In the genomic region with DNA sequence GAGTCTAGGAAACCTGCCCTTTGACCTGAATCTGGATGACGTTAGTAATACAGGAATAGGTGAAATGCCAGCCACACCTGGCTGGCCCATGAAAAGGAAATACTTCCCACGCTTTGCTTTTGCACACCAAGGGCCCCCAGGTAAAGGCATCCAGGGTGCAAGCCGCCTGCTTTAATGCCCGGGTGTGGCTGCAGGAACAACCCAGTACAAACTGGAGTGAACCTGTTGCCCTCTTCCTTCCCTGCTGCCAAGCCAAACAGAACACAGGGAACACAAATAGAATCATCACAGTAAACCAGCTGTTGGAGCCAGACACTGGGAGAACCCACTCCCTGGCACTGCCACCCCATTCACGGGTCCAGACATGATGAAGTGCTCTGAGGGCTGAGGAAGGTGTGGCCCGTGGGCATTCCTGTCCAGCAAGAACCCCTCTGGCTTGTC, we compare ENCODE assay signal across 11 cellular contexts. TPM values are rescaled to one million over a fixed set of nuclear protein-coding genes. Genes with fewer than 3 reads are reported as not detected.
DNase-seq lines count a peak whose midpoint lies in the region; TF ChIP-seq lines count a peak whose summit lies in the region.
"Had no signal": no experiment of that assay in that cellular context is flagged by ENCODE, and none has a peak within 500 bp of the region (broad histone marks: within the 10 kb centered on the region; RNA-seq: fewer than 3 reads in every experiment).

No MANE protein-coding gene starts in this region.

- no peaks in the 10 kb centered on the region for H3K79me2 ChIP-seq in OCI-LY7 (ENCODE audit: insufficient read depth, low read depth, low read length)

- peak overlapping the region in 2 of 3 donors; percentile 0 to 17 for H3K4me3 ChIP-seq in breast epithelium
- H3K4me3 ChIP-seq in liver (ENCODE audit: low read depth in 1 of 3, low read length in 3 of 3) = no peak overlapping the region
- H3K4me3 ChIP-seq in skin epidermis = no peak overlapping the region
- H3K4me3 ChIP-seq in OCI-LY7 (ENCODE audit: low read depth, low read length, poor library complexity, severe bottlenecking) = no peak overlapping the region
- H3K4me3 ChIP-seq: adrenal gland had no signal

- H3K9ac ChIP-seq in liver (ENCODE audit: low read depth in 1 of 2, low read length in 2 of 2) = peak overlapping the region in 1 of 2 donors; percentile 18

- TF ChIP-seq POLR2A in breast epithelium (IDR thresholded peaks at IDR 0.05) = no peak

- no peaks in the 10 kb centered on the region for H3K36me3 ChIP-seq in breast epithelium
- H3K36me3 ChIP-seq in liver (ENCODE audit: control insufficient read depth in 4 of 4, insufficient read depth in 3 of 4, low read depth in 1 of 4, low read length in 3 of 4) = no peaks in the 10 kb centered on the region
- no peaks in the 10 kb centered on the region for H3K36me3 ChIP-seq in OCI-LY7 (ENCODE audit: insufficient read depth, low read length)
- H3K36me3 ChIP-seq: adrenal gland had no signal

- 29% methylated on average over 6 of the region's 6 CpGs for WGBS in liver

- H3K4me2 ChIP-seq in OCI-LY7 (ENCODE audit: low read length) = no peak overlapping the region

- BruUV-seq in OCI-LY7 (replicated peaks; lab: Mats Ljungman, UMichigan) = no TSS peak

- H3K9me3 ChIP-seq in breast epithelium (no peaks in the 10 kb centered on the region), liver (ENCODE audit: control insufficient read depth in 4 of 4, low read length in 3 of 4) (no peaks in the 10 kb centered on the region), OCI-LY7 (ENCODE audit: low read length) (no peaks in the 10 kb centered on the region)
- H3K9me3 ChIP-seq: adrenal gland had no signal

- no peaks in the 10 kb centered on the region for H4K20me1 ChIP-seq in OCI-LY7 (ENCODE audit: insufficient read depth, low read length)

- peak; percentile 78 for DNase-seq in LHCN-M2 (ENCODE audit: low read depth)
- peak; percentile 78 to 81 for DNase-seq in breast epithelium (ENCODE audit: low spot score in 2 of 2)
- DNase-seq in NCI-H187 treated with DMSO at 0.1 percent for 48 hours (lab: John Stamatoyannopoulos, UW) = no peak
- no peak for DNase-seq in cerebellar cortex (ENCODE audit: low spot score)
- DNase-seq in hepatic stellate cell (ENCODE audit: low spot score) = no peak
- DNase-seq in OCI-LY7 (ENCODE audit: low spot score) = no peak
- DNase-seq: adrenal gland, midbrain, NCI-H1048 had no signal

- H3K4me1 ChIP-seq in breast epithelium (peaks cover 0 to 6% of the 10 kb centered on the region in 2 donors), liver (ENCODE audit: control insufficient read depth in 4 of 4, insufficient read depth in 4 of 4, low read length in 3 of 4) (peaks cover 13 to 37% (median 26%) of the 10 kb centered on the region in 4 donors), OCI-LY7 (ENCODE audit: insufficient read depth, low read length, poor library complexity, severe bottlenecking) (peaks cover 61% of the 10 kb centered on the region)

- H3K27me3 ChIP-seq in breast epithelium = no peaks in the 10 kb centered on the region
- H3K27me3 ChIP-seq in liver (ENCODE audit: control insufficient read depth in 4 of 4, insufficient read depth in 4 of 4, low read length in 3 of 4) = no peaks in the 10 kb centered on the region
- H3K27me3 ChIP-seq: adrenal gland had no signal

- CTCF ChIA-PET in OCI-LY7 (lab: Charles Lee; ENCODE audit: unreplicated experiment) = no interaction called here

- no peak overlapping the region for H2AFZ ChIP-seq in OCI-LY7 (ENCODE audit: low read length)

- H3K9me2 ChIP-seq in OCI-LY7 (ENCODE audit: insufficient read depth, low read length) = no peaks in the 10 kb centered on the region

- POLR2A ChIA-PET in OCI-LY7 (lab: Charles Lee) = no interaction called here

- intact Hi-C loops in breast epithelium (cut with DNase I; ENCODE audit: low total_unique reads) (no loop called here), OCI-LY7 (cut with micrococcal nuclease; ENCODE audit: unreplicated experiment) (no loop called here)

- TF ChIP-seq CTCF in breast epithelium (IDR thresholded peaks at IDR 0.05) (no peak), liver (IDR thresholded peaks at IDR 0.05; ENCODE audit: low read depth, low read length, missing input control) (no peak), OCI-LY7 (conservative IDR thresholded peaks at IDR 0.05; ENCODE audit: low read length) (no peak)

- TF ChIP-seq RAD21 in liver (IDR thresholded peaks at IDR 0.05) = peak; percentile 52 to 62

- H3K27ac ChIP-seq in breast epithelium = peak overlapping the region; percentile 85 to 91
- peak overlapping the region; percentile 23 to 72 for H3K27ac ChIP-seq in liver (ENCODE audit: low read depth in 1 of 2, low read length in 2 of 2)
- H3K27ac ChIP-seq in skin epidermis = peak overlapping the region in 17 of 21 experiments; percentile 22 to 98 (median 68)
- no peak overlapping the region for H3K27ac ChIP-seq in OCI-LY7 (ENCODE audit: low read depth, low read length, poor library complexity, severe bottlenecking)
- H3K27ac ChIP-seq: adrenal gland had no signal

TF ChIP-seq in liver, 16 proteins besides CTCF, POLR2A, EP300 and RAD21:
- TF ChIP-seq, protein P1, sequence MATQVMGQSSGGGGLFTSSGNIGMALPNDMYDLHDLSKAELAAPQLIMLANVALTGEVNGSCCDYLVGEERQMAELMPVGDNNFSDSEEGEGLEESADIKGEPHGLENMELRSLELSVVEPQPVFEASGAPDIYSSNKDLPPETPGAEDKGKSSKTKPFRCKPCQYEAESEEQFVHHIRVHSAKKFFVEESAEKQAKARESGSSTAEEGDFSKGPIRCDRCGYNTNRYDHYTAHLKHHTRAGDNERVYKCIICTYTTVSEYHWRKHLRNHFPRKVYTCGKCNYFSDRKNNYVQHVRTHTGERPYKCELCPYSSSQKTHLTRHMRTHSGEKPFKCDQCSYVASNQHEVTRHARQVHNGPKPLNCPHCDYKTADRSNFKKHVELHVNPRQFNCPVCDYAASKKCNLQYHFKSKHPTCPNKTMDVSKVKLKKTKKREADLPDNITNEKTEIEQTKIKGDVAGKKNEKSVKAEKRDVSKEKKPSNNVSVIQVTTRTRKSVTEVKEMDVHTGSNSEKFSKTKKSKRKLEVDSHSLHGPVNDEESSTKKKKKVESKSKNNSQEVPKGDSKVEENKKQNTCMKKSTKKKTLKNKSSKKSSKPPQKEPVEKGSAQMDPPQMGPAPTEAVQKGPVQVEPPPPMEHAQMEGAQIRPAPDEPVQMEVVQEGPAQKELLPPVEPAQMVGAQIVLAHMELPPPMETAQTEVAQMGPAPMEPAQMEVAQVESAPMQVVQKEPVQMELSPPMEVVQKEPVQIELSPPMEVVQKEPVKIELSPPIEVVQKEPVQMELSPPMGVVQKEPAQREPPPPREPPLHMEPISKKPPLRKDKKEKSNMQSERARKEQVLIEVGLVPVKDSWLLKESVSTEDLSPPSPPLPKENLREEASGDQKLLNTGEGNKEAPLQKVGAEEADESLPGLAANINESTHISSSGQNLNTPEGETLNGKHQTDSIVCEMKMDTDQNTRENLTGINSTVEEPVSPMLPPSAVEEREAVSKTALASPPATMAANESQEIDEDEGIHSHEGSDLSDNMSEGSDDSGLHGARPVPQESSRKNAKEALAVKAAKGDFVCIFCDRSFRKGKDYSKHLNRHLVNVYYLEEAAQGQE (IDR thresholded peaks at IDR 0.05) = peak; percentile 66
- TF ChIP-seq, protein P2, sequence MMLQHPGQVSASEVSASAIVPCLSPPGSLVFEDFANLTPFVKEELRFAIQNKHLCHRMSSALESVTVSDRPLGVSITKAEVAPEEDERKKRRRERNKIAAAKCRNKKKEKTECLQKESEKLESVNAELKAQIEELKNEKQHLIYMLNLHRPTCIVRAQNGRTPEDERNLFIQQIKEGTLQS (IDR thresholded peaks at IDR 0.05) = no peak
- TF ChIP-seq FOXA2 (IDR thresholded peaks at IDR 0.05) = peak; percentile 74
- peak; percentile 28 to 70 for TF ChIP-seq JUND (IDR thresholded peaks at IDR 0.05)
- peak; percentile 51 for TF ChIP-seq FOXA1 (IDR thresholded peaks at IDR 0.05)
- peak in 1 of 2 donors; percentile 49 for TF ChIP-seq GABPA (IDR thresholded peaks at IDR 0.05 in 1 of 2, conservative IDR thresholded peaks at IDR 0.05 in 1 of 2)
- peak; percentile 57 for TF ChIP-seq NR2F2 (IDR thresholded peaks at IDR 0.05)
- no peak for TF ChIP-seq EGR1 (IDR thresholded peaks at IDR 0.05; ENCODE audit: low read depth in 2 of 2)
- TF ChIP-seq, protein P3, sequence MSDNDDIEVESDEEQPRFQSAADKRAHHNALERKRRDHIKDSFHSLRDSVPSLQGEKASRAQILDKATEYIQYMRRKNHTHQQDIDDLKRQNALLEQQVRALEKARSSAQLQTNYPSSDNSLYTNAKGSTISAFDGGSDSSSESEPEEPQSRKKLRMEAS (IDR thresholded peaks at IDR 0.05) = peak; percentile 96
- TF ChIP-seq TAF1 (conservative IDR thresholded peaks at IDR 0.05) = no peak
- TF ChIP-seq SP1 (IDR thresholded peaks at IDR 0.05) = peak; percentile 85
- TF ChIP-seq HNF4G (IDR thresholded peaks at IDR 0.05) = no peak
- peak; percentile 89 for TF ChIP-seq YY1 (IDR thresholded peaks at IDR 0.05)
- peak; percentile 66 to 77 for TF ChIP-seq HNF4A (conservative IDR thresholded peaks at IDR 0.05)
- peak; percentile 90 to 93 for TF ChIP-seq RXRA (IDR thresholded peaks at IDR 0.05)
- TF ChIP-seq, protein P4, sequence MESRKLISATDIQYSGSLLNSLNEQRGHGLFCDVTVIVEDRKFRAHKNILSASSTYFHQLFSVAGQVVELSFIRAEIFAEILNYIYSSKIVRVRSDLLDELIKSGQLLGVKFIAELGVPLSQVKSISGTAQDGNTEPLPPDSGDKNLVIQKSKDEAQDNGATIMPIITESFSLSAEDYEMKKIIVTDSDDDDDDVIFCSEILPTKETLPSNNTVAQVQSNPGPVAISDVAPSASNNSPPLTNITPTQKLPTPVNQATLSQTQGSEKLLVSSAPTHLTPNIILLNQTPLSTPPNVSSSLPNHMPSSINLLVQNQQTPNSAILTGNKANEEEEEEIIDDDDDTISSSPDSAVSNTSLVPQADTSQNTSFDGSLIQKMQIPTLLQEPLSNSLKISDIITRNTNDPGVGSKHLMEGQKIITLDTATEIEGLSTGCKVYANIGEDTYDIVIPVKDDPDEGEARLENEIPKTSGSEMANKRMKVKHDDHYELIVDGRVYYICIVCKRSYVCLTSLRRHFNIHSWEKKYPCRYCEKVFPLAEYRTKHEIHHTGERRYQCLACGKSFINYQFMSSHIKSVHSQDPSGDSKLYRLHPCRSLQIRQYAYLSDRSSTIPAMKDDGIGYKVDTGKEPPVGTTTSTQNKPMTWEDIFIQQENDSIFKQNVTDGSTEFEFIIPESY (IDR thresholded peaks at IDR 0.05) = peak; percentile 88

RNA-seq across cellular contexts. Expression of a gene that starts 24.2 kb away (rescaled TPM):
- total RNA-seq in LHCN-M2 (2014; rRNA removed) (5.6 and 8.9 TPM in 2 replicates), breast epithelium (100 to 1,000 TPM; 398 to 629 (median 549) TPM), liver (10 to 100 TPM; 18.9 to 21.2 TPM), OCI-LY7 (2022) (3.3 and 4.6 TPM in 2 replicates)
- 0.58 TPM for polyA plus RNA-seq in LHCN-M2 (2012)
- 10 to 100 TPM; 13.2 to 82.7 TPM for polyA plus RNA-seq in liver
- 12.4 and 16.9 TPM in 2 replicates for total RNA-seq in OCI-LY7 (2014; rRNA removed; shearing (Covaris generic))

Comparison
In these comparisons a context has a peak if more than half of its experiments do, and no peak if none do; other contexts are left out.
1. DNase-seq: peak in LHCN-M2 (single experiment) and breast epithelium (2 of 2); none in NCI-H187 treated with DMSO at 0.1 percent for 48 hours (single experiment), cerebellar cortex (single experiment), hepatic stellate cell (single experiment) and OCI-LY7 (single experiment).
2. H3K4me3 ChIP-seq: peak in breast epithelium (2 of 3); none in liver (0 of 3), skin epidermis (0 of 7) and OCI-LY7 (single experiment).
3. RNA of a gene that starts 24.2 kb away (total RNA-seq): 398 to 629 TPM in breast epithelium; 18.9 to 21.2 TPM in liver, 3.3 to 16.9 TPM in OCI-LY7 and 5.6 to 8.9 TPM in LHCN-M2; every median in the first group is over 10 times any median in the second.